13 cellular contexts compared by ENCODE assay signal in the genomic region with DNA sequence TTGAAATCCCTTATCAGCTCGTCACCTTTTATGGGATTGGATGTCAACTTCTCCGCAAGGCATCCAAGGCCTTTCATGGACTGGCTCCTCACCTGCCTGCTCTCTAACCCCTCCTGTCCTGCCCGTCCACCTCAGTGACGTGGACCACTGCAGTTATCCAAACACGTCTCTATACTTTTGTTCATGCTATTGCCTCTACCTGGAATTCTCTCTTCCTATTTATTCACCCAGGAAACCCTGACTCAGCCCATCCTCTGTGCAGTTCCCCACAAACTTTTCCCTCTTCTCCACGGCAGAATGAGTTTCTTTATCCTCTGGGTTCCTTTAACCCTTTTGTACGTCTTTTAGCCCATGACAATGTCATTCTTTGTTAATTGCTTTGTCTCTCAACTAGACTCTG. TPM values are rescaled to one million over a fixed set of nuclear protein-coding genes. Genes with fewer than 3 reads are reported as not detected.
A peak's percentile ranks its signal among the peaks of the same experiment; 100 is the strongest.
DNase-seq lines count a peak whose midpoint lies in the region; ATAC-seq and TF ChIP-seq lines count a peak whose summit lies in the region.
"Had no signal": no experiment of that assay in that cellular context is flagged by ENCODE, and none has a peak within 500 bp of the region (broad histone marks: within the 10 kb centered on the region; RNA-seq: fewer than 3 reads in every experiment).

No MANE protein-coding gene starts in this region.

- H3K9me3 Mint-ChIP-seq in activated naive CD4-positive, alpha-beta T cell treated with anti-CD3 and anti-CD28 coated beads, Interleukin-2, amount 50 U/mL, for 72 hours: no peaks in the 10 kb centered on the region
- no peaks in the 10 kb centered on the region for H3K9me3 Mint-ChIP-seq in activated naive CD4-positive, alpha-beta T cell treated with anti-CD3 and anti-CD28 coated beads for 36 hours
- H3K9me3 Mint-ChIP-seq: activated B cell treated with CpG ODN at 0.5 μM for 24 hours had no signal

- H3K36me3 ChIP-seq in thoracic aorta: no peaks in the 10 kb centered on the region
- H3K36me3 ChIP-seq in psoas muscle (ENCODE audit: insufficient read depth in 1 of 2, low read depth in 1 of 2): no peaks in the 10 kb centered on the region

- H3K27ac ChIP-seq in thoracic aorta (no peak overlapping the region), psoas muscle (no peak overlapping the region)

- 61 to 63% (median 61%) methylated on average over 7 of the region's 7 CpGs for WGBS in psoas muscle, 3 donors

- DNase-seq in activated naive CD4-positive, alpha-beta T cell treated with anti-CD3 and anti-CD28 coated beads, Interleukin-2, amount 50 U/mL, for 72 hours (ENCODE audit: low spot score in 2 of 2): no peak
- no peak for DNase-seq in activated naive CD4-positive, alpha-beta T cell treated with anti-CD3 and anti-CD28 coated beads for 36 hours
- DNase-seq in T-helper 17 cell: no peak
- no peak for DNase-seq in fibroblast of villous mesenchyme (ENCODE audit: low read depth)
- no peak for DNase-seq in thoracic aorta (ENCODE audit: low spot score)
- no peak for DNase-seq in effector CD8-positive, alpha-beta T cell (lab: John Stamatoyannopoulos, UW)
- no peak for DNase-seq in psoas muscle
- DNase-seq: activated B cell treated with CpG ODN at 0.5 μM for 24 hours; activated CD8-positive, alpha-beta memory T cell treated with anti-CD3 and anti-CD28 coated beads, Interleukin-2, amount 10 ng/mL, durations not matched to agents 7 days and 5 days; COR-L47; left cardiac atrium had no signal

- H3K4me3 ChIP-seq in fibroblast of villous mesenchyme (ENCODE audit: low read depth, low read length) (peak overlapping the region; percentile 2), thoracic aorta (peak overlapping the region; percentile 5), psoas muscle (no peak overlapping the region)

- CTCF ChIA-PET in activated naive CD4-positive, alpha-beta T cell treated with anti-CD3 and anti-CD28 coated beads for 36 hours (lab: Charles Lee): interaction anchor here (0.8 to 3.8 kb wide), 32 partner anchors 8 to 577 kb away, joined by 3 to 32 read pairs (median 5); no protein-coding TSS in a partner anchor

- intact Hi-C loops in activated naive CD4-positive, alpha-beta T cell treated with anti-CD3 and anti-CD28 coated beads for 36 hours (cut with micrococcal nuclease): loop anchor here (1.0 kb wide), 3 partner anchors 38 to 489 kb away; partner anchors contain the start of gene C1orf74
- intact Hi-C loops in psoas muscle (cut with DNase I): no loop called here

- H3K4me3 Mint-ChIP-seq in activated naive CD4-positive, alpha-beta T cell treated with anti-CD3 and anti-CD28 coated beads for 36 hours: no peak overlapping the region
- H3K4me3 Mint-ChIP-seq in T-helper 17 cell: peak overlapping the region; percentile 36
- H3K4me3 Mint-ChIP-seq: activated B cell treated with CpG ODN at 0.5 μM for 24 hours; activated CD8-positive, alpha-beta memory T cell treated with anti-CD3 and anti-CD28 coated beads, Interleukin-2, amount 10 ng/mL, durations not matched to agents 7 days and 5 days; activated naive CD8-positive, alpha-beta T cell had no signal

- H3K27ac Mint-ChIP-seq in activated naive CD4-positive, alpha-beta T cell treated with anti-CD3 and anti-CD28 coated beads, Interleukin-2, amount 50 U/mL, for 72 hours: peak overlapping the region; percentile 17 to 46
- no peak overlapping the region for H3K27ac Mint-ChIP-seq in activated naive CD4-positive, alpha-beta T cell treated with anti-CD3 and anti-CD28 coated beads for 36 hours
- H3K27ac Mint-ChIP-seq in T-helper 17 cell: no peak overlapping the region
- H3K27ac Mint-ChIP-seq: activated B cell treated with CpG ODN at 0.5 μM for 24 hours; activated CD8-positive, alpha-beta memory T cell treated with anti-CD3 and anti-CD28 coated beads, Interleukin-2, amount 10 ng/mL, durations not matched to agents 7 days and 5 days; activated naive CD8-positive, alpha-beta T cell had no signal

- ATAC-seq in activated naive CD4-positive, alpha-beta T cell treated with anti-CD3 and anti-CD28 coated beads, Interleukin-2, amount 50 U/mL, for 72 hours: no peak
- ATAC-seq in T-helper 17 cell (no peak), thoracic aorta (ENCODE audit: insufficient number of reproducible peaks, low FRiP score, low read depth) (no peak), GM19023 (IDR thresholded peaks at IDR 0.05; ENCODE audit: unreplicated experiment) (no peak), psoas muscle (no peak)
- ATAC-seq: activated CD8-positive, alpha-beta memory T cell treated with anti-CD3 and anti-CD28 coated beads, Interleukin-2, amount 10 ng/mL, durations not matched to agents 7 days and 5 days had no signal

- H3K27me3 Mint-ChIP-seq in activated naive CD4-positive, alpha-beta T cell treated with anti-CD3 and anti-CD28 coated beads for 36 hours (ENCODE audit: low read depth): peaks cover 11% of the 10 kb centered on the region
- peaks cover 35% of the 10 kb centered on the region for H3K27me3 Mint-ChIP-seq in T-helper 17 cell

- TF ChIP-seq CTCF in fibroblast of villous mesenchyme (IDR thresholded peaks at IDR 0.05; ENCODE audit: insufficient read depth, low read depth, low read length) (no peak), thoracic aorta (IDR thresholded peaks at IDR 0.05) (no peak), psoas muscle (IDR thresholded peaks at IDR 0.05) (no peak)

- peaks cover 15% of the 10 kb centered on the region for H3K4me1 Mint-ChIP-seq in activated naive CD4-positive, alpha-beta T cell treated with anti-CD3 and anti-CD28 coated beads for 36 hours (ENCODE audit: low read depth)
- peaks cover 9% of the 10 kb centered on the region for H3K4me1 Mint-ChIP-seq in T-helper 17 cell

- no peaks in the 10 kb centered on the region for H3K27me3 ChIP-seq in thoracic aorta (replicated peaks; ENCODE audit: insufficient read depth)
- peaks cover 0 to 39% (median 2%) of the 10 kb centered on the region in 3 donors for H3K27me3 ChIP-seq in psoas muscle (ENCODE audit: insufficient read depth in 3 of 3, low read length in 2 of 3)

- peaks cover 0 to 4% of the 10 kb centered on the region in 2 donors for H3K36me3 Mint-ChIP-seq in activated naive CD4-positive, alpha-beta T cell treated with anti-CD3 and anti-CD28 coated beads, Interleukin-2, amount 50 U/mL, for 72 hours
- H3K36me3 Mint-ChIP-seq in activated naive CD4-positive, alpha-beta T cell treated with anti-CD3 and anti-CD28 coated beads for 36 hours (ENCODE audit: low read depth): no peaks in the 10 kb centered on the region
- H3K36me3 Mint-ChIP-seq in T-helper 17 cell (ENCODE audit: low read depth): peaks cover 8% of the 10 kb centered on the region
- H3K36me3 Mint-ChIP-seq: activated CD8-positive, alpha-beta memory T cell treated with anti-CD3 and anti-CD28 coated beads, Interleukin-2, amount 10 ng/mL, durations not matched to agents 7 days and 5 days had no signal

- H3K4me1 ChIP-seq in thoracic aorta (ENCODE audit: control insufficient read depth in 1 of 2, low read depth in 2 of 2) (peaks cover 3% of the 10 kb centered on the region in 2 donors), psoas muscle (no peaks in the 10 kb centered on the region)

- no peaks in the 10 kb centered on the region for H3K9me3 ChIP-seq in T-helper 17 cell (ENCODE audit: control insufficient read depth, low read length, poor library complexity, severe bottlenecking)
- H3K9me3 ChIP-seq in thoracic aorta: no peaks in the 10 kb centered on the region
- H3K9me3 ChIP-seq in psoas muscle: no peaks in the 10 kb centered on the region

RNA-seq across cellular contexts. Expression of gene UTP25, which starts 5.1 kb away (rescaled TPM):
- total RNA-seq in activated naive CD4-positive, alpha-beta T cell treated with anti-CD3 and anti-CD28 coated beads, Interleukin-2, amount 50 U/mL, for 72 hours: 10 to 100 TPM; 11.3 to 11.4 TPM
- total RNA-seq in activated naive CD4-positive, alpha-beta T cell treated with anti-CD3 and anti-CD28 coated beads for 36 hours: 1 to 10 TPM; 4.1 to 4.6 TPM
- total RNA-seq in T-helper 17 cell (1 to 10 TPM; 5.9 to 6.3 TPM), fibroblast of villous mesenchyme (10.6 and 12.1 TPM in 2 replicates), thoracic aorta (10 to 100 TPM in 1 of 2 donors, 1 to 10 TPM in 1; 5.7 to 11.6 TPM), psoas muscle (1 to 10 TPM; 3.2 to 5.4 (median 4.2) TPM)
- polyA plus RNA-seq in psoas muscle: 1 to 10 TPM; 1.9 to 5.2 (median 3.9) TPM

RNA-seq across cellular contexts. Expression of gene IRF6, which starts 16.8 kb away (rescaled TPM):
- total RNA-seq in activated naive CD4-positive, alpha-beta T cell treated with anti-CD3 and anti-CD28 coated beads, Interleukin-2, amount 50 U/mL, for 72 hours: 1 to 10 TPM; 1.0 to 1.8 TPM
- under 1 TPM; 0.48 to 0.64 TPM for total RNA-seq in activated naive CD4-positive, alpha-beta T cell treated with anti-CD3 and anti-CD28 coated beads for 36 hours
- total RNA-seq in T-helper 17 cell: 1 to 10 TPM in 1 of 2 donors, under 1 TPM in 1; 0.20 to 1.1 TPM
- under 0.01 and 0.32 TPM in 2 replicates for total RNA-seq in fibroblast of villous mesenchyme
- total RNA-seq in thoracic aorta: 1 to 10 TPM; 3.9 to 4.1 TPM
- 1 to 10 TPM in 2 of 4 donors, under 1 TPM in 1, not detected in 1; 0.32 to 5.1 (median 1.1) TPM for total RNA-seq in psoas muscle
- under 1 TPM; 0.26 to 0.42 (median 0.31) TPM for polyA plus RNA-seq in psoas muscle

RNA-seq across cellular contexts. Expression of gene C1orf74, which starts 38.3 kb away (rescaled TPM):
- total RNA-seq in activated naive CD4-positive, alpha-beta T cell treated with anti-CD3 and anti-CD28 coated beads, Interleukin-2, amount 50 U/mL, for 72 hours: 1 to 10 TPM; 3.5 to 4.9 TPM
- 1 to 10 TPM; 3.5 to 4.6 TPM for total RNA-seq in activated naive CD4-positive, alpha-beta T cell treated with anti-CD3 and anti-CD28 coated beads for 36 hours
- total RNA-seq in T-helper 17 cell: under 1 TPM; 0.42 to 0.50 TPM
- 3.0 and 3.5 TPM in 2 replicates for total RNA-seq in fibroblast of villous mesenchyme
- 1 to 10 TPM; 1.5 to 1.6 TPM for total RNA-seq in thoracic aorta
- 1 to 10 TPM in 2 of 4 donors, under 1 TPM in 2; 0.54 to 1.4 (median 0.99) TPM for total RNA-seq in psoas muscle
- polyA plus RNA-seq in psoas muscle: 1 to 10 TPM in 2 of 3 donors, under 1 TPM in 1; 0.45 to 1.8 (median 1.6) TPM

Comparison
In these comparisons a context has a peak if more than half of its experiments do, and no peak if none do; other contexts are left out.
1. H3K27ac Mint-ChIP-seq: peak in activated naive CD4-positive, alpha-beta T cell treated with anti-CD3 and anti-CD28 coated beads, Interleukin-2, amount 50 U/mL, for 72 hours (2 of 2); none in activated naive CD4-positive, alpha-beta T cell treated with anti-CD3 and anti-CD28 coated beads for 36 hours (single experiment) and T-helper 17 cell (single experiment).